In the genomic region with DNA sequence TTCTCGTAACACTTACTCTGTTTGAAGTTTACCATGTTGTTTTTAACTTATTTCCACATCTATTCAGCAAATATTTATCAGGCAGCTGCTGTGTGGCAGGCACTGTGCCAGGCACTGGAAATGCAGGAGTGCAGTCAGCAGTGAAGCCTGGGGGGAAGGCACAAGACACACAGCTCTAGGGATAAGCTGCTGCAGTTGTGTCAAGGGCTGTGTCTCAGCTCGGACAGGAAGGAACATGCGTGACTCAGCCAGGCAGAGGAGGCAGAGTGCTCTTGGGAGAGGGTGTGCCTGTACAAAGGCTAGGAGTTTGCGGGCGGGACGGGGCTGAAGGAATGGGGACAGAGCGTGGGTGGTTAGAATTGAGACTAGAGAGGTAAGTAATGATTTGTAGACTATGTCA, we compare ENCODE assay signal across 9 cellular contexts. TPM values are rescaled to one million over a fixed set of nuclear protein-coding genes. Genes with fewer than 3 reads are reported as not detected.
DNase-seq lines count a peak whose midpoint lies in the region; ATAC-seq and TF ChIP-seq lines count a peak whose summit lies in the region.
"Had no signal": no experiment of that assay in that cellular context is flagged by ENCODE, and none has a peak within 500 bp of the region (broad histone marks: within the 10 kb centered on the region; RNA-seq: fewer than 3 reads in every experiment).

No MANE protein-coding gene starts in this region.

- no peak for TF ChIP-seq POLR2A in heart left ventricle (IDR thresholded peaks at IDR 0.05)

- H3K27me3 Mint-ChIP-seq in H9 (ENCODE audit: low read depth), result no peaks in the 10 kb centered on the region
- H3K27me3 Mint-ChIP-seq in WTC11 (ENCODE audit: low read depth), result no peaks in the 10 kb centered on the region

- H3K9me3 Mint-ChIP-seq in H9, result no peaks in the 10 kb centered on the region
- no peaks in the 10 kb centered on the region for H3K9me3 Mint-ChIP-seq in WTC11

- H3T11ph ChIP-seq in H9 (ENCODE audit: low read length), result no peak overlapping the region

- H2BK20ac ChIP-seq in H9 (ENCODE audit: low read depth, low read length, poor library complexity, severe bottlenecking), result no peak overlapping the region

- no peak overlapping the region for H3K23ac ChIP-seq in H9 (ENCODE audit: insufficient read length, low read depth, low read length)

- no peak overlapping the region for H4K8ac ChIP-seq in H9 (replicated peaks; ENCODE audit: insufficient read length, low read depth, low read length)

- H3K27ac ChIP-seq in H9 (ENCODE audit: insufficient read length, low read depth, low read length) (no peak overlapping the region), heart left ventricle (peak overlapping the region; percentile 33 to 85 (median 76)), skeletal muscle tissue (ENCODE audit: low read depth, low read length) (peak overlapping the region; percentile 58)

- POLR2A ChIA-PET in WTC11 (lab: Charles Lee), result no interaction called here

- no peak for TF ChIP-seq CTCF in H9 (conservative IDR thresholded peaks at IDR 0.05)
- TF ChIP-seq CTCF in WTC11 (IDR thresholded peaks at IDR 0.05), result no peak
- TF ChIP-seq CTCF in heart left ventricle (IDR thresholded peaks at IDR 0.05), result no peak

- H3K4me2 ChIP-seq in H9 (ENCODE audit: insufficient read depth, insufficient read length, low read length), result no peak overlapping the region

- H3K36me3 ChIP-seq in heart left ventricle (peaks cover 0 to 64% (median 33%) of the 10 kb centered on the region in 9 donors), skeletal muscle tissue (ENCODE audit: control insufficient read depth in 3 of 3, insufficient read depth in 3 of 3, low read length in 3 of 3) (peaks cover 21 to 26% (median 26%) of the 10 kb centered on the region in 3 donors)

- no peak overlapping the region for H2BK15ac ChIP-seq in H9 (ENCODE audit: low read depth, low read length)

- H3K18ac ChIP-seq in H9 (ENCODE audit: insufficient read length, low read depth, low read length), result no peak overlapping the region

- WGBS in H9 (ENCODE audit: extremely low coverage, insufficient read length, low lambda C conversion rate), result no CpG with 5 or more reads among the region's 7 CpGs
- WGBS in heart left ventricle, 4 donors, result 12 to 28% (median 19%) methylated on average over 7 of the region's 7 CpGs

- intact Hi-C loops in heart left ventricle (cut with DNase I), result loop anchor here in 8 of 10 donors (5.0 to 10.0 kb wide), 7 partner anchors 141 to 421 kb away; partner anchors contain the start of gene MEF2A (in 1 of the 8)

- no peak overlapping the region for H4K5ac ChIP-seq in H9 (ENCODE audit: insufficient read length, low read depth, low read length)

- H3K4me3 Mint-ChIP-seq in H9 (no peak overlapping the region), WTC11 (no peak overlapping the region)

- no peak overlapping the region for H2AFZ ChIP-seq in H9 (ENCODE audit: low read length)

- no peaks in the 10 kb centered on the region for H3K23me2 ChIP-seq in H9 (ENCODE audit: insufficient read length, low read depth, low read length, poor library complexity, severe bottlenecking)

- H3K27ac Mint-ChIP-seq in H9, result peak overlapping the region in 2 of 3 experiments; percentile 2 to 20; a peak in 3 of 7 replicates
- H3K27ac Mint-ChIP-seq in WTC11, result peak overlapping the region; percentile 11

- H4K20me1 ChIP-seq in H9 (ENCODE audit: control insufficient read depth, insufficient read depth, insufficient read length), result no peaks in the 10 kb centered on the region

- H3K4me1 Mint-ChIP-seq in H9 (peaks cover 5 to 14% of the 10 kb centered on the region in 2 experiments), WTC11 (peaks cover 21% of the 10 kb centered on the region)

- H3K4ac ChIP-seq in H9 (ENCODE audit: low read depth, low read length), result no peak overlapping the region

- no peak overlapping the region for H2AK5ac ChIP-seq in H9 (ENCODE audit: insufficient read length, low read length)

- peaks cover 7 to 30% (median 17%) of the 10 kb centered on the region in 3 experiments; a peak in 5 of 7 replicates for H3K36me3 Mint-ChIP-seq in H9 (ENCODE audit: insufficient read depth in 1 of 3, low read depth in 3 of 3)
- peaks cover 17% of the 10 kb centered on the region for H3K36me3 Mint-ChIP-seq in WTC11

- no peak overlapping the region for H2BK120ac ChIP-seq in H9 (ENCODE audit: low read depth, low read length, poor library complexity, severe bottlenecking)

- H4K91ac ChIP-seq in H9 (ENCODE audit: insufficient read length, low read depth, low read length), result no peak overlapping the region

- H3K27me3 ChIP-seq in H9 (ENCODE audit: insufficient read depth, low read length) (no peaks in the 10 kb centered on the region), heart left ventricle (no peaks in the 10 kb centered on the region), skeletal muscle tissue (ENCODE audit: control insufficient read depth in 3 of 3, insufficient read depth in 3 of 3, low read length in 3 of 3) (no peaks in the 10 kb centered on the region)

- H3K56ac ChIP-seq in H9 (ENCODE audit: insufficient read length, low read depth, low read length), result no peak overlapping the region

- no peaks in the 10 kb centered on the region for H3K79me1 ChIP-seq in H9 (ENCODE audit: insufficient read depth, low read depth, low read length, poor library complexity, severe bottlenecking)

- H2BK5ac ChIP-seq in H9 (ENCODE audit: insufficient read length, low read length), result no peak overlapping the region

- peak overlapping the region in 1 of 12 donors; percentile 3 for H3K4me3 ChIP-seq in heart left ventricle
- peak overlapping the region in 1 of 3 donors; percentile 4 for H3K4me3 ChIP-seq in skeletal muscle tissue (ENCODE audit: low read length in 3 of 3)
- H3K4me3 ChIP-seq: skin epidermis had no signal

- CTCF ChIA-PET in WTC11 (lab: Charles Lee), result interaction anchor here (1.3 kb wide), 1 partner anchor 299 kb away, joined by 3 read pairs; no protein-coding TSS in a partner anchor

- no peak for DNase-seq in H9
- no peak for DNase-seq in WTC11 (ENCODE audit: low spot score)
- peak; percentile 75 to 91 (median 81) for DNase-seq in heart left ventricle
- no peak for DNase-seq in COR-L47 (lab: John Stamatoyannopoulos, UW)
- no peak for DNase-seq in NCI-H345 treated with DMSO at 0.1 percent for 48 hours (lab: John Stamatoyannopoulos, UW; ENCODE audit: unreplicated experiment)

- no peaks in the 10 kb centered on the region for H3K79me2 ChIP-seq in H9 (ENCODE audit: insufficient read depth, low read length)

- H3K9me3 ChIP-seq in H9 (ENCODE audit: control insufficient read depth, low read depth, low read length) (no peaks in the 10 kb centered on the region), heart left ventricle (no peaks in the 10 kb centered on the region), skeletal muscle tissue (ENCODE audit: control insufficient read depth in 3 of 3, low read length in 3 of 3) (no peaks in the 10 kb centered on the region)

- ATAC-seq in WTC11, result no peak
- ATAC-seq in heart left ventricle, result peak; percentile 77 to 90 (median 88)
- no peak for ATAC-seq in GM18907 (IDR thresholded peaks at IDR 0.05; ENCODE audit: unreplicated experiment)
- no peak for ATAC-seq in HG03097 (IDR thresholded peaks at IDR 0.05; ENCODE audit: low FRiP score, unreplicated experiment)

- H3K9ac ChIP-seq in H9 (ENCODE audit: extremely low read depth, insufficient read length, low read length) (no peak overlapping the region), skeletal muscle tissue (ENCODE audit: low read depth in 1 of 3, low read length in 3 of 3) (peak overlapping the region in 2 of 3 donors; percentile 25 to 45)

- H3K4me1 ChIP-seq in H9 (ENCODE audit: insufficient read depth, low read length) (no peaks in the 10 kb centered on the region), heart left ventricle (peaks cover 10 to 81% (median 57%) of the 10 kb centered on the region in 12 donors), skeletal muscle tissue (ENCODE audit: control insufficient read depth in 3 of 3, insufficient read depth in 3 of 3, low read length in 3 of 3) (peaks cover 43 to 53% (median 48%) of the 10 kb centered on the region in 3 donors)

- H3K14ac ChIP-seq in H9 (ENCODE audit: insufficient read depth, low read length), result no peak overlapping the region; the same call in 1 of the 2 replicates

- H2BK12ac ChIP-seq in H9 (ENCODE audit: insufficient read length, low read depth, low read length), result no peak overlapping the region

TF ChIP-seq in WTC11, 78 proteins besides CTCF, POLR2A, EP300 and RAD21 (continues in another document):
- TF ChIP-seq CBFB (CRISPR knock-in tag; IDR thresholded peaks at IDR 0.05; ENCODE audit: low read depth) (no peak), OVOL2 (CRISPR knock-in tag; IDR thresholded peaks at IDR 0.05; ENCODE audit: borderline replicate concordance) (no peak), ZSCAN18 (CRISPR knock-in tag; IDR thresholded peaks at IDR 0.05) (no peak), SMAD3 (CRISPR knock-in tag; IDR thresholded peaks at IDR 0.05; ENCODE audit: borderline replicate concordance) (no peak), ATF2 (CRISPR knock-in tag; IDR thresholded peaks at IDR 0.05; ENCODE audit: borderline replicate concordance, low read depth) (no peak)

RNA-seq across cellular contexts. Expression of gene LYSMD4, which starts 24.7 kb away (rescaled TPM):
- total RNA-seq in H9 (2021) (9.3 and 10.0 TPM in 2 replicates), WTC11 (2021) (14.1 to 15.3 TPM (median 14.9 TPM) in 3 replicates), heart left ventricle (10 to 100 TPM in 5 of 9 donors, 1 to 10 TPM in 4; 8.3 to 12.8 (median 10.3) TPM), skeletal muscle tissue (11.0 TPM)
- 10 to 100 TPM in 1 of 2 donors, 1 to 10 TPM in 1; 9.7 to 10.1 TPM for polyA plus RNA-seq in heart left ventricle

Comparison
In these comparisons a context has a peak if more than half of its experiments do, and no peak if none do; other contexts are left out.
1. DNase-seq: peak in heart left ventricle (5 of 5); none in H9 (single experiment), WTC11 (single experiment), COR-L47 (single experiment) and NCI-H345 treated with DMSO at 0.1 percent for 48 hours (single experiment).
2. ATAC-seq: peak in heart left ventricle (4 of 4); none in WTC11 (single experiment), GM18907 (single experiment) and HG03097 (single experiment).